ENCODE assay signal across 8 cellular contexts in genomic region chr4:15653430-15653829, GRCh38. TPM values are rescaled to one million over a fixed set of nuclear protein-coding genes. Genes with fewer than 3 reads are reported as not detected.
A peak's percentile ranks its signal among the peaks of the same experiment; 100 is the strongest.
DNase-seq lines count a peak whose midpoint lies in the region; ATAC-seq, FAIRE-seq and TF ChIP-seq lines count a peak whose summit lies in the region.

No MANE protein-coding gene starts in this region.

- no peak for FAIRE-seq in H54 (lab: Jason Lieb, UNC)

- ATAC-seq in Panc1 (no peak), psoas muscle (no peak), HG03442 (IDR thresholded peaks at IDR 0.05; ENCODE audit: unreplicated experiment) (no peak), HG02840 (IDR thresholded peaks at IDR 0.05; ENCODE audit: low FRiP score, unreplicated experiment) (no peak)

- TF ChIP-seq CTCF in Panc1 (IDR thresholded peaks at IDR 0.05) (no peak), psoas muscle (IDR thresholded peaks at IDR 0.05) (no peak)

- no peak for TF ChIP-seq POLR2A in H54 (IDR thresholded peaks at IDR 0.05; ENCODE audit: low read depth, low read length)

- H3K4me3 ChIP-seq in Panc1 (ENCODE audit: low read depth in 2 of 2, low read length in 2 of 2) (peak overlapping the region; percentile 67 to 72), psoas muscle (peak overlapping the region; percentile 83)

- DNase-seq in Panc1 (ENCODE audit: low read depth, low spot score) (no peak), epithelial cell of prostate (ENCODE audit: low read depth, low spot score) (no peak), psoas muscle (no peak), H54 (ENCODE audit: insufficient read length, low spot score) (no peak)
- no peak for DNase-seq in stimulated activated naive CD4-positive, alpha-beta T cell (lab: John Stamatoyannopoulos, UW)

- peak overlapping the region; percentile 90 for H3K27ac ChIP-seq in Panc1 (ENCODE audit: low read length)
- H3K27ac ChIP-seq in epithelial cell of prostate = peak overlapping the region; percentile 91
- peak overlapping the region; percentile 100 for H3K27ac ChIP-seq in psoas muscle

- POLR2A ChIA-PET in Panc1 (lab: Charles Lee) = no interaction called here

- WGBS in psoas muscle, 3 donors = 11 to 22% (median 15%) methylated on average over 4 of the region's 4 CpGs

- CTCF ChIA-PET in Panc1 (lab: Charles Lee) = no interaction called here

- H3K9me3 ChIP-seq in ES-I3 (ENCODE audit: control insufficient read depth, insufficient read depth, low read length) = no peaks in the 10 kb centered on the region
- no peaks in the 10 kb centered on the region for H3K9me3 ChIP-seq in Panc1 (ENCODE audit: control insufficient read depth, insufficient read depth, low read depth, low read length)
- H3K9me3 ChIP-seq in psoas muscle = no peaks in the 10 kb centered on the region

- H3K27me3 ChIP-seq in Panc1 (ENCODE audit: control insufficient read depth, insufficient read depth, low read length) (no peaks in the 10 kb centered on the region), psoas muscle (ENCODE audit: insufficient read depth in 3 of 3, low read length in 2 of 3) (no peaks in the 10 kb centered on the region)

- BruUV-seq in Panc1 (replicated peaks; lab: Mats Ljungman, UMichigan) = no TSS peak

- in situ Hi-C loops in Panc1 (cut with HindIII; ENCODE audit: low pct_unique_long_range_greater_than_20kb, low sequenced_read_pairs) = no loop called here

- H3K9ac ChIP-seq in ES-I3 (ENCODE audit: low read depth, low read length) = peak overlapping the region; percentile 59

- H3K4me1 ChIP-seq in ES-I3 (ENCODE audit: insufficient read depth, low read length) = peaks cover 18% of the 10 kb centered on the region
- H3K4me1 ChIP-seq in Panc1 (ENCODE audit: control insufficient read depth, insufficient read depth, low read length) = peaks cover 24% of the 10 kb centered on the region
- peaks cover 47% of the 10 kb centered on the region for H3K4me1 ChIP-seq in psoas muscle

- intact Hi-C loops in Panc1 (cut with micrococcal nuclease; ENCODE audit: unreplicated experiment) = no loop called here
- intact Hi-C loops in psoas muscle (cut with DNase I) = loop anchor here (5.0 to 10.0 kb wide), 4 partner anchors 176 to 819 kb away; partner anchors contain the start of gene CPEB2 (in 1 of the 2)

- no peaks in the 10 kb centered on the region for H3K36me3 ChIP-seq in ES-I3 (ENCODE audit: insufficient read depth, low read length)
- H3K36me3 ChIP-seq in Panc1 (ENCODE audit: control insufficient read depth, insufficient read depth, low read length) = no peaks in the 10 kb centered on the region; the same call in 1 of the 2 replicates
- no peaks in the 10 kb centered on the region for H3K36me3 ChIP-seq in psoas muscle (ENCODE audit: insufficient read depth in 1 of 2, low read depth in 1 of 2)

RNA-seq across cellular contexts. Expression of gene FBXL5, which starts 1.7 kb away (rescaled TPM):
- 20.2 TPM for total RNA-seq in Panc1 (2021; ENCODE audit: unreplicated experiment)
- polyA plus RNA-seq in Panc1 (2012; ENCODE audit: insufficient read length) = 11.8 TPM
- total RNA-seq in psoas muscle = 10 to 100 TPM; 53.9 to 91.2 (median 67.9) TPM
- 10 to 100 TPM; 46.1 to 68.5 (median 49.1) TPM for polyA plus RNA-seq in psoas muscle

RNA-seq across cellular contexts. Expression of gene FAM200B, which starts 28.2 kb away (rescaled TPM):
- 15.2 TPM for total RNA-seq in Panc1 (2021; ENCODE audit: unreplicated experiment)
- polyA plus RNA-seq in Panc1 (2012; ENCODE audit: insufficient read length) = 8.7 TPM
- total RNA-seq in psoas muscle = 10 to 100 TPM; 16.3 to 22.7 (median 19.7) TPM
- 10 to 100 TPM; 19.6 to 44.2 (median 23.4) TPM for polyA plus RNA-seq in psoas muscle

RNA-seq across cellular contexts. Expression of gene BST1, which starts 49.4 kb away (rescaled TPM):
- 3.0 TPM for total RNA-seq in Panc1 (2021; ENCODE audit: unreplicated experiment)
- 3.1 TPM for polyA plus RNA-seq in Panc1 (2012; ENCODE audit: insufficient read length)
- 1 to 10 TPM; 1.2 to 2.1 (median 1.3) TPM for total RNA-seq in psoas muscle
- 1 to 10 TPM in 2 of 3 donors, under 1 TPM in 1; 0.98 to 1.5 (median 1.5) TPM for polyA plus RNA-seq in psoas muscle
